Comparison of ENCODE assay signal across 1 cellular context in the genomic region with DNA sequence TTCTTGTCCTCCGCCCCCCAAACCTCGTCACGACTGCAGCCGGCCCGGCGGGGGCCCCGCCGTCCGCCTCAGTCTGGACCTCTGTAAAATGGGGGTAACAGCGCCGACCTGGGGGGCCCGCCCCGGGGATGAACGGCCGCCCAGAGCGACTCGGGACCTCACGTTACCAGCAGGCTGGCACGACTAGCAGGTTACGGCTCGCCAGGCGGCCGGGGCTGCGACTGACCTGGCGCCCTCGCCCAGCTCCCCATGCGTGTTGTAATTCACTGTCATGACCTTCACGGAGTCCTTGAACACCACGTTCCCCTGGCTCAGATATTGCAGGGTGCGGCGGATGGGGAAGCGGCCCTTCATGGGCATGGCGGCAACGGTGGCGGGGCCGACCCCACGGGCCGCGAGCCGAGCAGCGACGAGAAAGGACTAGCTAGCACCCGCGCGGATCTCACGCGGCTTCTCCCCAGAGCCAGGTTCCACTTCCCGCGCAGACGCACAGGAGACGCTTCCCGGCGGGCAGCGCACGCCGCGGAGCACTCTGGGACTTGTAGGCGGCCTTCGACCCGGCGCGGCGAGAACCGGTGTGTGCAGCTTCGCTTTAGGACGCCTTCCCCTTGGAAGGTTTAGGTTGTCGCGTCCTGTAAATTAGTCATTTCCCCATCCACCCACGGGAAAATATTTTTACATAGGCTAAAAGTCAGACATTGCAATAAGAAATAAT.
TF ChIP-seq lines count a peak whose summit lies in the region.

A gene (minus strand): TSS at position 481 of the 715 bp plus-strand sequence. CDS start 121 bp downstream, at position 360.

TF ChIP-seq in K562, 482 proteins besides CTCF, POLR2A, EP300 and RAD21 (continued from another document and continues in another):
- TF ChIP-seq, protein P1, sequence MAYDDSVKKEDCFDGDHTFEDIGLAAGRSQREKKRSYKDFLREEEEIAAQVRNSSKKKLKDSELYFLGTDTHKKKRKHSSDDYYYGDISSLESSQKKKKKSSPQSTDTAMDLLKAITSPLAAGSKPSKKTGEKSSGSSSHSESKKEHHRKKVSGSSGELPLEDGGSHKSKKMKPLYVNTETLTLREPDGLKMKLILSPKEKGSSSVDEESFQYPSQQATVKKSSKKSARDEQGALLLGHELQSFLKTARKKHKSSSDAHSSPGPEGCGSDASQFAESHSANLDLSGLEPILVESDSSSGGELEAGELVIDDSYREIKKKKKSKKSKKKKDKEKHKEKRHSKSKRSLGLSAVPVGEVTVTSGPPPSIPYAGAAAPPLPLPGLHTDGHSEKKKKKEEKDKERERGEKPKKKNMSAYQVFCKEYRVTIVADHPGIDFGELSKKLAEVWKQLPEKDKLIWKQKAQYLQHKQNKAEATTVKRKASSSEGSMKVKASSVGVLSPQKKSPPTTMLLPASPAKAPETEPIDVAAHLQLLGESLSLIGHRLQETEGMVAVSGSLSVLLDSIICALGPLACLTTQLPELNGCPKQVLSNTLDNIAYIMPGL (CRISPR knock-in tag; IDR thresholded peaks at IDR 0.05): peak; percentile 91
- no peak for TF ChIP-seq PURB (CRISPR knock-in tag; IDR thresholded peaks at IDR 0.05; ENCODE audit: low read depth)
- no peak for TF ChIP-seq ZNF507 (tag; conservative IDR thresholded peaks at IDR 0.05)
- TF ChIP-seq CAMTA2 (CRISPR knock-in tag; conservative IDR thresholded peaks at IDR 0.05): no peak
- TF ChIP-seq, protein P2, sequence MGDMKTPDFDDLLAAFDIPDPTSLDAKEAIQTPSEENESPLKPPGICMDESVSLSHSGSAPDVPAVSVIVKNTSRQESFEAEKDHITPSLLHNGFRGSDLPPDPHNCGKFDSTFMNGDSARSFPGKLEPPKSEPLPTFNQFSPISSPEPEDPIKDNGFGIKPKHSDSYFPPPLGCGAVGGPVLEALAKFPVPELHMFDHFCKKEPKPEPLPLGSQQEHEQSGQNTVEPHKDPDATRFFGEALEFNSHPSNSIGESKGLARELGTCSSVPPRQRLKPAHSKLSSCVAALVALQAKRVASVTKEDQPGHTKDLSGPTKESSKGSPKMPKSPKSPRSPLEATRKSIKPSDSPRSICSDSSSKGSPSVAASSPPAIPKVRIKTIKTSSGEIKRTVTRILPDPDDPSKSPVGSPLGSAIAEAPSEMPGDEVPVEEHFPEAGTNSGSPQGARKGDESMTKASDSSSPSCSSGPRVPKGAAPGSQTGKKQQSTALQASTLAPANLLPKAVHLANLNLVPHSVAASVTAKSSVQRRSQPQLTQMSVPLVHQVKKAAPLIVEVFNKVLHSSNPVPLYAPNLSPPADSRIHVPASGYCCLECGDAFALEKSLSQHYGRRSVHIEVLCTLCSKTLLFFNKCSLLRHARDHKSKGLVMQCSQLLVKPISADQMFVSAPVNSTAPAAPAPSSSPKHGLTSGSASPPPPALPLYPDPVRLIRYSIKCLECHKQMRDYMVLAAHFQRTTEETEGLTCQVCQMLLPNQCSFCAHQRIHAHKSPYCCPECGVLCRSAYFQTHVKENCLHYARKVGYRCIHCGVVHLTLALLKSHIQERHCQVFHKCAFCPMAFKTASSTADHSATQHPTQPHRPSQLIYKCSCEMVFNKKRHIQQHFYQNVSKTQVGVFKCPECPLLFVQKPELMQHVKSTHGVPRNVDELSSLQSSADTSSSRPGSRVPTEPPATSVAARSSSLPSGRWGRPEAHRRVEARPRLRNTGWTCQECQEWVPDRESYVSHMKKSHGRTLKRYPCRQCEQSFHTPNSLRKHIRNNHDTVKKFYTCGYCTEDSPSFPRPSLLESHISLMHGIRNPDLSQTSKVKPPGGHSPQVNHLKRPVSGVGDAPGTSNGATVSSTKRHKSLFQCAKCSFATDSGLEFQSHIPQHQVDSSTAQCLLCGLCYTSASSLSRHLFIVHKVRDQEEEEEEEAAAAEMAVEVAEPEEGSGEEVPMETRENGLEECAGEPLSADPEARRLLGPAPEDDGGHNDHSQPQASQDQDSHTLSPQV (IDR thresholded peaks at IDR 0.05): peak; percentile 84
- TF ChIP-seq, protein P3, sequence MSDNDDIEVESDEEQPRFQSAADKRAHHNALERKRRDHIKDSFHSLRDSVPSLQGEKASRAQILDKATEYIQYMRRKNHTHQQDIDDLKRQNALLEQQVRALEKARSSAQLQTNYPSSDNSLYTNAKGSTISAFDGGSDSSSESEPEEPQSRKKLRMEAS (CRISPR knock-in tag; IDR thresholded peaks at IDR 0.05): peak; percentile 90
- peak; percentile 50; the same call in 1 of the 2 replicates for TF ChIP-seq RNF2 (IDR thresholded peaks at IDR 0.05)
- TF ChIP-seq KAT7 (CRISPR knock-in tag; IDR thresholded peaks at IDR 0.05; ENCODE audit: borderline replicate concordance): peak; percentile 91
- no peak for TF ChIP-seq NFE2 (IDR thresholded peaks at IDR 0.05; ENCODE audit: low read depth)
- TF ChIP-seq, protein P4, sequence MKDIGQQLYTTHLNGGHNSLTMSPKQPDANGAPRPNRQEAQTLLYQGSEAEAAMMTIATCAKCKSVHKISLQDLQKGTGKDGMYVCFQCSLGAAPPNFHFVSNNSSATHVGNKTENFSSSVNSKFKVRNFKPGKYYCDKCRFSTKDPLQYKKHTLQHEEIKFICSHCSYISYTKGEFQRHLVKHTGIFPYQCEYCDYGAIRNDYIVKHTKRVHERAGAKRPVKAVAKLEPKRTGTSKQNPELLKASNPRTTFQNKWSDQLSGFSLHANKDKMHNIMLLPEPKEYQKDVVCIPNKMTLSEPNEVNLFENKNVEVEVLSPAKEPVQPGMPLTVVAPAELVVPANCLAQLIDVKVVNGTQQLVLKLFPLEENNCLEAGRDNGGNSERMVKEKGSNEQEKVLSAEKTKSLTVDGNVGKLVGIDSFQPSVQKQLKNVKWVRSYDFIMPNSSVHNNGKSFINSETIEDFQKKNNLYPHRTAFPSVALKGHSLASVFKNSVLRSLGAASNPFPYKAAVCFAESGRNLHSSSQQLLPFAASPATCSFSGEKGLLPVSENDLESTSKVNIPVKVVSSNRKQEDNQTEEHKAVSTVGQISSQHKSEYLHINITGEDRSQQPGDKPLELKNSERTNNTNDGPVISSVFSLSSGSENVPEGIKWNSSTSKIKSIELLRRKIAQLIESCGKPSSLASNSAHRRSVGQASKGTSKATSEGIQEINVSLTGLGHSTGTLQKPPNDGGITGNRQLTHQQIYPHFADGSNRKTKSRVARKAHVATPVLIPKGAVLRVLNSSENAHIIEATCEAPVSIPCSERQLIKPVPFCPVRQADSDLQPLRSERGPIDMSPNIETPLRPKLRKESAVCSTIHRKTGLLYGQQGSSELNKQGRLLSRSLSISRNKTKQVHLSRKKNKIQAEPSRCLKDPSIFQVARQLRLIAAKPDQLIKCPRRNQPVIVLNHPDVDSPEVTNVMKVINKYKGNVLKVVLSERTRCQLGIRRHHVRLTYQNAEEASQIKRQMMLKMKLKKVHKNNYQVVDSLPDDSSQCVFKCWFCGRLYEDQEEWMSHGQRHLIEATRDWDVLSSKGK (CRISPR knock-in tag; IDR thresholded peaks at IDR 0.05): no peak
- TF ChIP-seq, protein P5, sequence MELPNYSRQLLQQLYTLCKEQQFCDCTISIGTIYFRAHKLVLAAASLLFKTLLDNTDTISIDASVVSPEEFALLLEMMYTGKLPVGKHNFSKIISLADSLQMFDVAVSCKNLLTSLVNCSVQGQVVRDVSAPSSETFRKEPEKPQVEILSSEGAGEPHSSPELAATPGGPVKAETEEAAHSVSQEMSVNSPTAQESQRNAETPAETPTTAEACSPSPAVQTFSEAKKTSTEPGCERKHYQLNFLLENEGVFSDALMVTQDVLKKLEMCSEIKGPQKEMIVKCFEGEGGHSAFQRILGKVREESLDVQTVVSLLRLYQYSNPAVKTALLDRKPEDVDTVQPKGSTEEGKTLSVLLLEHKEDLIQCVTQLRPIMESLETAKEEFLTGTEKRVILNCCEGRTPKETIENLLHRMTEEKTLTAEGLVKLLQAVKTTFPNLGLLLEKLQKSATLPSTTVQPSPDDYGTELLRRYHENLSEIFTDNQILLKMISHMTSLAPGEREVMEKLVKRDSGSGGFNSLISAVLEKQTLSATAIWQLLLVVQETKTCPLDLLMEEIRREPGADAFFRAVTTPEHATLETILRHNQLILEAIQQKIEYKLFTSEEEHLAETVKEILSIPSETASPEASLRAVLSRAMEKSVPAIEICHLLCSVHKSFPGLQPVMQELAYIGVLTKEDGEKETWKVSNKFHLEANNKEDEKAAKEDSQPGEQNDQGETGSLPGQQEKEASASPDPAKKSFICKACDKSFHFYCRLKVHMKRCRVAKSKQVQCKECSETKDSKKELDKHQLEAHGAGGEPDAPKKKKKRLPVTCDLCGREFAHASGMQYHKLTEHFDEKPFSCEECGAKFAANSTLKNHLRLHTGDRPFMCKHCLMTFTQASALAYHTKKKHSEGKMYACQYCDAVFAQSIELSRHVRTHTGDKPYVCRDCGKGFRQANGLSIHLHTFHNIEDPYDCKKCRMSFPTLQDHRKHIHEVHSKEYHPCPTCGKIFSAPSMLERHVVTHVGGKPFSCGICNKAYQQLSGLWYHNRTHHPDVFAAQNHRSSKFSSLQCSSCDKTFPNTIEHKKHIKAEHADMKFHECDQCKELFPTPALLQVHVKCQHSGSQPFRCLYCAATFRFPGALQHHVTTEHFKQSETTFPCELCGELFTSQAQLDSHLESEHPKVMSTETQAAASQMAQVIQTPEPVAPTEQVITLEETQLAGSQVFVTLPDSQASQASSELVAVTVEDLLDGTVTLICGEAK (IDR thresholded peaks at IDR 0.05): no peak; the same call in 1 of the 2 replicates
- TF ChIP-seq, protein P5 (CRISPR knock-in tag; IDR thresholded peaks at IDR 0.05): no peak
- no peak for TF ChIP-seq PYGO2 (tag; IDR thresholded peaks at IDR 0.05)
- peak in 1 of 2 experiments; percentile 77; a peak in 1 of 3 replicates for TF ChIP-seq CBX3 (IDR thresholded peaks at IDR 0.05; ENCODE audit: borderline replicate concordance in 1 of 2, low read length in 2 of 2)
- TF ChIP-seq BHLHE40 (IDR thresholded peaks at IDR 0.05; ENCODE audit: low read length): 0 out of 2 replicates have a peak, but pooled peaks have one; percentile 7
- TF ChIP-seq, protein P6, sequence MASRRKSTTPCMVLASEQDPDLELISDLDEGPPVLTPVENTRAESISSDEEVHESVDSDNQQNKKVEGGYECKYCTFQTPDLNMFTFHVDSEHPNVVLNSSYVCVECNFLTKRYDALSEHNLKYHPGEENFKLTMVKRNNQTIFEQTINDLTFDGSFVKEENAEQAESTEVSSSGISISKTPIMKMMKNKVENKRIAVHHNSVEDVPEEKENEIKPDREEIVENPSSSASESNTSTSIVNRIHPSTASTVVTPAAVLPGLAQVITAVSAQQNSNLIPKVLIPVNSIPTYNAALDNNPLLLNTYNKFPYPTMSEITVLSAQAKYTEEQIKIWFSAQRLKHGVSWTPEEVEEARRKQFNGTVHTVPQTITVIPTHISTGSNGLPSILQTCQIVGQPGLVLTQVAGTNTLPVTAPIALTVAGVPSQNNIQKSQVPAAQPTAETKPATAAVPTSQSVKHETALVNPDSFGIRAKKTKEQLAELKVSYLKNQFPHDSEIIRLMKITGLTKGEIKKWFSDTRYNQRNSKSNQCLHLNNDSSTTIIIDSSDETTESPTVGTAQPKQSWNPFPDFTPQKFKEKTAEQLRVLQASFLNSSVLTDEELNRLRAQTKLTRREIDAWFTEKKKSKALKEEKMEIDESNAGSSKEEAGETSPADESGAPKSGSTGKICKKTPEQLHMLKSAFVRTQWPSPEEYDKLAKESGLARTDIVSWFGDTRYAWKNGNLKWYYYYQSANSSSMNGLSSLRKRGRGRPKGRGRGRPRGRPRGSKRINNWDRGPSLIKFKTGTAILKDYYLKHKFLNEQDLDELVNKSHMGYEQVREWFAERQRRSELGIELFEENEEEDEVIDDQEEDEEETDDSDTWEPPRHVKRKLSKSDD (conservative IDR thresholded peaks at IDR 0.05; ENCODE audit: low read length): no peak
- TF ChIP-seq FOSL1 (tag; conservative IDR thresholded peaks at IDR 0.05): peak; percentile 58; the same call in 1 of the 2 replicates
- peak; percentile 98 for TF ChIP-seq POLR2AphosphoS5 (IDR thresholded peaks at IDR 0.05; ENCODE audit: control insufficient read depth, insufficient read depth, low read depth, low read length)
- TF ChIP-seq, protein P7, sequence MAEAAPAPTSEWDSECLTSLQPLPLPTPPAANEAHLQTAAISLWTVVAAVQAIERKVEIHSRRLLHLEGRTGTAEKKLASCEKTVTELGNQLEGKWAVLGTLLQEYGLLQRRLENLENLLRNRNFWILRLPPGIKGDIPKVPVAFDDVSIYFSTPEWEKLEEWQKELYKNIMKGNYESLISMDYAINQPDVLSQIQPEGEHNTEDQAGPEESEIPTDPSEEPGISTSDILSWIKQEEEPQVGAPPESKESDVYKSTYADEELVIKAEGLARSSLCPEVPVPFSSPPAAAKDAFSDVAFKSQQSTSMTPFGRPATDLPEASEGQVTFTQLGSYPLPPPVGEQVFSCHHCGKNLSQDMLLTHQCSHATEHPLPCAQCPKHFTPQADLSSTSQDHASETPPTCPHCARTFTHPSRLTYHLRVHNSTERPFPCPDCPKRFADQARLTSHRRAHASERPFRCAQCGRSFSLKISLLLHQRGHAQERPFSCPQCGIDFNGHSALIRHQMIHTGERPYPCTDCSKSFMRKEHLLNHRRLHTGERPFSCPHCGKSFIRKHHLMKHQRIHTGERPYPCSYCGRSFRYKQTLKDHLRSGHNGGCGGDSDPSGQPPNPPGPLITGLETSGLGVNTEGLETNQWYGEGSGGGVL (CRISPR knock-in tag; IDR thresholded peaks at IDR 0.05): no peak
- TF ChIP-seq BCL6 (CRISPR knock-in tag; IDR thresholded peaks at IDR 0.05): no peak
- peak; percentile 61 for TF ChIP-seq BCOR (IDR thresholded peaks at IDR 0.05)
- no peak for TF ChIP-seq NEUROD1 (IDR thresholded peaks at IDR 0.05; ENCODE audit: borderline replicate concordance, low read depth, low read length, partially characterized antibody)
- no peak for TF ChIP-seq CBX2 (IDR thresholded peaks at IDR 0.05; ENCODE audit: insufficient read depth, low read length, poor library complexity, severe bottlenecking)
- TF ChIP-seq TEAD2 (tag; IDR thresholded peaks at IDR 0.05): no peak
